Comparison of ENCODE assay signal across 9 cellular contexts in the genomic region with DNA sequence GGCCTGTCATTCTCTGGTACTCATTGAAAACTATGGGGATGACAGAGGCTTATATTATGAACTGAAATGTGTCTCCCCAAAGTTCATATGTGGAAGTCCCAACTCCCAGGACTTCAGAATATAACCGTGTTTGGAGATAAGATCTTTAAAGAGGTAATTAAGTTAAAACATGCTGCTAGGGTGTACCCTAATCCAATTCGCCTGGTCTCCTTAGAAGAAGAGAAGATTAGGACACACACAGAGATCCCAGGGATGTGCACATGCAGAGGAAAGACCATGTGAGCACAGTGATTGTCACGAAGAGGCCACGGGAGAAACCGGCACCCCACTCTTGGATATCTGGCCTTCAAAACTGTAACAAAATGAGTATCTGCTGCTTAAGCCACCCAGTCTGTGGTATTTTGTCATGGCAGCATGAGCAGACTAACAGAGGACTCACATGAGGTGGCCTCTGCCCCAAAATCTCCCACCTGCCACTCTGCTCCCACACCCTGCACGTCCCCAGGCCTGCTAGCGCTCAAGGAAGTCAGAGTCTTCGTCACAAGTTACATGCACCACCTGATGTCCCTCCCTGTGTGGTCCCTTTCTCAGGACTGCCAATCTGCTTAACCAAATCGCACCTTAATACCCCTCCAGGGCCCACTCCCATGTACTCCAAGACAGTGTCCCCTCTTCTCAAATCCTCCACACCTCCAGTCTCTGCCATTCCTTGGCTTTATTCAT. TPM values are rescaled to one million over a fixed set of nuclear protein-coding genes. Genes with fewer than 3 reads are reported as not detected.
DNase-seq lines count a peak whose midpoint lies in the region; ATAC-seq, FAIRE-seq and TF ChIP-seq lines count a peak whose summit lies in the region.
"Had no signal": no experiment of that assay in that cellular context is flagged by ENCODE, and none has a peak within 500 bp of the region (broad histone marks: within the 10 kb centered on the region; RNA-seq: fewer than 3 reads in every experiment).

No MANE protein-coding gene starts in this region.

- no peak for TF ChIP-seq POLR2A in esophagus muscularis mucosa (IDR thresholded peaks at IDR 0.05; ENCODE audit: low read depth)

- no peaks in the 10 kb centered on the region for H3K27me3 ChIP-seq in CD4-positive, CD25-positive, alpha-beta regulatory T cell (ENCODE audit: control insufficient read depth, insufficient read depth, low read length)
- H3K27me3 ChIP-seq in SJSA1 (replicated peaks) (no peaks in the 10 kb centered on the region), esophagus muscularis mucosa (no peaks in the 10 kb centered on the region), rectal smooth muscle tissue (ENCODE audit: control insufficient read depth, insufficient read depth, low read length) (no peaks in the 10 kb centered on the region)
- H3K27me3 ChIP-seq: MG63 had no signal

- H3K27ac ChIP-seq in CD4-positive, CD25-positive, alpha-beta regulatory T cell (ENCODE audit: insufficient read depth, low read length, poor library complexity, severe bottlenecking): no peak overlapping the region
- H3K27ac ChIP-seq in SJSA1 (peak overlapping the region; percentile 55), esophagus muscularis mucosa (replicated peaks in 1 of 4) (peak overlapping the region; percentile 75 to 87 (median 80)), rectal smooth muscle tissue (ENCODE audit: low read depth, low read length) (peak overlapping the region; percentile 58)

- no peak overlapping the region for H3K9ac ChIP-seq in rectal smooth muscle tissue (ENCODE audit: low read length)

- no peaks in the 10 kb centered on the region for H3K4me1 ChIP-seq in CD4-positive, CD25-positive, alpha-beta regulatory T cell (ENCODE audit: control insufficient read depth, insufficient read depth, low read length, poor library complexity, severe bottlenecking)
- H3K4me1 ChIP-seq in SJSA1 (replicated peaks): peaks cover 77% of the 10 kb centered on the region
- H3K4me1 ChIP-seq in esophagus muscularis mucosa: peaks cover 68 to 100% (median 83%) of the 10 kb centered on the region in 4 donors
- H3K4me1 ChIP-seq in rectal smooth muscle tissue (ENCODE audit: control insufficient read depth, insufficient read depth, low read length): peaks cover 28% of the 10 kb centered on the region

- WGBS in esophagus muscularis mucosa: 72% methylated on average over 9 of the region's 9 CpGs

- H3K4me3 ChIP-seq in CD4-positive, CD25-positive, alpha-beta regulatory T cell (ENCODE audit: low read depth, low read length): no peak overlapping the region
- H3K4me3 ChIP-seq in SJSA1: no peak overlapping the region
- H3K4me3 ChIP-seq in esophagus muscularis mucosa: no peak overlapping the region
- H3K4me3 ChIP-seq in rectal smooth muscle tissue (ENCODE audit: low read length): no peak overlapping the region
- H3K4me3 ChIP-seq: MG63 had no signal

- no peak for ATAC-seq in CD4-positive, CD25-positive, alpha-beta regulatory T cell (ENCODE audit: low read depth in 2 of 2)
- no peak for ATAC-seq in HG02852 (IDR thresholded peaks at IDR 0.05; ENCODE audit: unreplicated experiment)
- no peak for ATAC-seq in HG03342 (IDR thresholded peaks at IDR 0.05; ENCODE audit: unreplicated experiment)

- intact Hi-C loops in esophagus muscularis mucosa (cut with DNase I): loop anchor here (5.0 kb wide), 1 partner anchor 48 kb away; the partner anchor contains the start of gene ANXA11

- H3K9me3 ChIP-seq in CD4-positive, CD25-positive, alpha-beta regulatory T cell (ENCODE audit: control insufficient read depth in 2 of 2, low read length in 2 of 2): no peaks in the 10 kb centered on the region
- H3K9me3 ChIP-seq in SJSA1 (replicated peaks) (no peaks in the 10 kb centered on the region), esophagus muscularis mucosa (no peaks in the 10 kb centered on the region)
- H3K9me3 ChIP-seq: MG63 had no signal

- peaks cover 100% of the 10 kb centered on the region for H3K36me3 ChIP-seq in CD4-positive, CD25-positive, alpha-beta regulatory T cell (ENCODE audit: control insufficient read depth, insufficient read depth, low read length)
- H3K36me3 ChIP-seq in SJSA1 (peaks cover 74% of the 10 kb centered on the region), esophagus muscularis mucosa (peaks cover 22 to 89% (median 81%) of the 10 kb centered on the region in 4 donors), rectal smooth muscle tissue (ENCODE audit: control insufficient read depth, insufficient read depth, low read length) (peaks cover 44% of the 10 kb centered on the region)

- FAIRE-seq in urothelium cell line (lab: Jason Lieb, UNC): no peak

- peak overlapping the region in 2 of 3 donors; percentile 26 to 86 for H3K27ac Mint-ChIP-seq in CD4-positive, CD25-positive, alpha-beta regulatory T cell

- no peak overlapping the region for H3K4me3 Mint-ChIP-seq in CD4-positive, CD25-positive, alpha-beta regulatory T cell

- TF ChIP-seq CTCF in esophagus muscularis mucosa (IDR thresholded peaks at IDR 0.05): no peak

- H3K9me3 Mint-ChIP-seq in CD4-positive, CD25-positive, alpha-beta regulatory T cell: no peaks in the 10 kb centered on the region

- H3K27me3 Mint-ChIP-seq in CD4-positive, CD25-positive, alpha-beta regulatory T cell: no peaks in the 10 kb centered on the region

- no peak for DNase-seq in CD4-positive, CD25-positive, alpha-beta regulatory T cell
- no peak for DNase-seq in SJSA1 (ENCODE audit: low read depth in 1 of 2, low spot score in 2 of 2)
- no peak for DNase-seq in esophagus muscularis mucosa (ENCODE audit: extremely low spot score)
- no peak for DNase-seq in NCI-H2196 treated with DMSO at 0.1 percent for 48 hours (lab: John Stamatoyannopoulos, UW; ENCODE audit: unreplicated experiment)
- DNase-seq in urothelium cell line (ENCODE audit: low spot score): no peak

- H3K36me3 Mint-ChIP-seq in CD4-positive, CD25-positive, alpha-beta regulatory T cell: peaks cover 86% of the 10 kb centered on the region

- peaks cover 0 to 12% (median 4%) of the 10 kb centered on the region in 4 donors for H3K4me1 Mint-ChIP-seq in CD4-positive, CD25-positive, alpha-beta regulatory T cell

- TF ChIP-seq EP300 in esophagus muscularis mucosa (IDR thresholded peaks at IDR 0.05): no peak

RNA-seq across cellular contexts. Expression of gene PLAC9, which starts 26.8 kb away (rescaled TPM):
- not detected for total RNA-seq in CD4-positive, CD25-positive, alpha-beta regulatory T cell
- 1 to 10 TPM in 1 of 4 donors, under 1 TPM in 1, not detected in 2; 0.33 to 1.1 TPM for polyA plus RNA-seq in CD4-positive, CD25-positive, alpha-beta regulatory T cell
- total RNA-seq in SJSA1 (2014; rRNA removed; shearing (Covaris generic)): not detected in 2 replicates
- 10 to 100 TPM; 21.3 to 59.4 (median 39.6) TPM for total RNA-seq in esophagus muscularis mucosa

RNA-seq across cellular contexts. Expression of gene ANXA11, which starts 46.0 kb away (rescaled TPM):
- total RNA-seq in CD4-positive, CD25-positive, alpha-beta regulatory T cell: 252 TPM
- 100 to 1,000 TPM; 253 to 316 (median 283) TPM for polyA plus RNA-seq in CD4-positive, CD25-positive, alpha-beta regulatory T cell
- total RNA-seq in SJSA1 (2014; rRNA removed; shearing (Covaris generic)): 76.9 and 114 TPM in 2 replicates
- 100 to 1,000 TPM; 126 to 213 (median 166) TPM for total RNA-seq in esophagus muscularis mucosa

Comparison
In these comparisons a context has a peak if more than half of its experiments do, and no peak if none do; other contexts are left out.
1. RNA of gene PLAC9, which starts 26.8 kb away (total RNA-seq): 21.3 to 59.4 TPM in esophagus muscularis mucosa; not detected in CD4-positive, CD25-positive, alpha-beta regulatory T cell (single experiment) and not detected in SJSA1; every median in the first group is over 10 times any median in the second.